1 cellular context compared by ENCODE assay signal in genomic region chr6:53349209-53349693, GRCh38.
A peak's percentile ranks its signal among the peaks of the same experiment; 100 is the strongest.
TF ChIP-seq lines count a peak whose summit lies in the region.

No MANE protein-coding gene starts in this region.

TF ChIP-seq in K562, 482 proteins besides CTCF, POLR2A, EP300 and RAD21 (continued from another document and continues in another):
- TF ChIP-seq, protein P1, sequence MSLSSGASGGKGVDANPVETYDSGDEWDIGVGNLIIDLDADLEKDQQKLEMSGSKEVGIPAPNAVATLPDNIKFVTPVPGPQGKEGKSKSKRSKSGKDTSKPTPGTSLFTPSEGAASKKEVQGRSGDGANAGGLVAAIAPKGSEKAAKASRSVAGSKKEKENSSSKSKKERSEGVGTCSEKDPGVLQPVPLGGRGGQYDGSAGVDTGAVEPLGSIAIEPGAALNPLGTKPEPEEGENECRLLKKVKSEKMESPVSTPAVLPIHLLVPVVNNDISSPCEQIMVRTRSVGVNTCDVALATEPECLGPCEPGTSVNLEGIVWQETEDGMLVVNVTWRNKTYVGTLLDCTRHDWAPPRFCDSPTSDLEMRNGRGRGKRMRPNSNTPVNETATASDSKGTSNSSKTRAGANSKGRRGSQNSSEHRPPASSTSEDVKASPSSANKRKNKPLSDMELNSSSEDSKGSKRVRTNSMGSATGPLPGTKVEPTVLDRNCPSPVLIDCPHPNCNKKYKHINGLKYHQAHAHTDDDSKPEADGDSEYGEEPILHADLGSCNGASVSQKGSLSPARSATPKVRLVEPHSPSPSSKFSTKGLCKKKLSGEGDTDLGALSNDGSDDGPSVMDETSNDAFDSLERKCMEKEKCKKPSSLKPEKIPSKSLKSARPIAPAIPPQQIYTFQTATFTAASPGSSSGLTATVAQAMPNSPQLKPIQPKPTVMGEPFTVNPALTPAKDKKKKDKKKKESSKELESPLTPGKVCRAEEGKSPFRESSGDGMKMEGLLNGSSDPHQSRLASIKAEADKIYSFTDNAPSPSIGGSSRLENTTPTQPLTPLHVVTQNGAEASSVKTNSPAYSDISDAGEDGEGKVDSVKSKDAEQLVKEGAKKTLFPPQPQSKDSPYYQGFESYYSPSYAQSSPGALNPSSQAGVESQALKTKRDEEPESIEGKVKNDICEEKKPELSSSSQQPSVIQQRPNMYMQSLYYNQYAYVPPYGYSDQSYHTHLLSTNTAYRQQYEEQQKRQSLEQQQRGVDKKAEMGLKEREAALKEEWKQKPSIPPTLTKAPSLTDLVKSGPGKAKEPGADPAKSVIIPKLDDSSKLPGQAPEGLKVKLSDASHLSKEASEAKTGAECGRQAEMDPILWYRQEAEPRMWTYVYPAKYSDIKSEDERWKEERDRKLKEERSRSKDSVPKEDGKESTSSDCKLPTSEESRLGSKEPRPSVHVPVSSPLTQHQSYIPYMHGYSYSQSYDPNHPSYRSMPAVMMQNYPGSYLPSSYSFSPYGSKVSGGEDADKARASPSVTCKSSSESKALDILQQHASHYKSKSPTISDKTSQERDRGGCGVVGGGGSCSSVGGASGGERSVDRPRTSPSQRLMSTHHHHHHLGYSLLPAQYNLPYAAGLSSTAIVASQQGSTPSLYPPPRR (CRISPR knock-in tag; IDR thresholded peaks at IDR 0.05; ENCODE audit: borderline replicate concordance) = no peak
- TF ChIP-seq NFE2 (IDR thresholded peaks at IDR 0.05; ENCODE audit: low read depth) (no peak), FOXM1 (IDR thresholded peaks at IDR 0.05; ENCODE audit: low read depth) (no peak), FOXM1 (CRISPR knock-in tag; IDR thresholded peaks at IDR 0.05; ENCODE audit: low read depth) (no peak), CHD4 (IDR thresholded peaks at IDR 0.05; ENCODE audit: insufficient read depth, insufficient replicate concordance, low read depth, low read length, poor library complexity, severe bottlenecking) (no peak), ETV5 (CRISPR knock-in tag; IDR thresholded peaks at IDR 0.05; ENCODE audit: low read depth) (no peak; the same call in 1 of the 2 replicates), HDAC3 (IDR thresholded peaks at IDR 0.05; ENCODE audit: borderline replicate concordance, partially characterized antibody) (peak; percentile 52), ZNF175 (CRISPR knock-in tag; IDR thresholded peaks at IDR 0.05; ENCODE audit: low read depth) (no peak), SREBF1 (IDR thresholded peaks at IDR 0.05; ENCODE audit: borderline replicate concordance, low read depth, low read length) (no peak), SIN3B (IDR thresholded peaks at IDR 0.05; ENCODE audit: low read depth) (no peak), SMAD3 (CRISPR knock-in tag; conservative IDR thresholded peaks at IDR 0.05) (no peak), MYC (IDR thresholded peaks at IDR 0.05; ENCODE audit: low read depth, low read length) (no peak), MYC (CRISPR knock-in tag; IDR thresholded peaks at IDR 0.05; ENCODE audit: borderline replicate concordance, low read depth) (no peak), HCFC1 (IDR thresholded peaks at IDR 0.05; ENCODE audit: low read depth, low read length) (0 out of 2 replicates have a peak, but pooled peaks have one; percentile 14), E2F3 (CRISPR knock-in tag; IDR thresholded peaks at IDR 0.05) (no peak), ZBTB11 (CRISPR knock-in tag; IDR thresholded peaks at IDR 0.05) (0 out of 6 replicates have a peak, but pooled peaks of 1 of the 3 experiments have one; percentile 5), CHD1 (IDR thresholded peaks at IDR 0.05; ENCODE audit: low read length) (no peak), SRSF7 (optimal IDR thresholded peaks at IDR 0.05; ENCODE audit: low read depth, low read length) (no peak), MBD1 (CRISPR knock-in tag; IDR thresholded peaks at IDR 0.05) (no peak), CBX3 (IDR thresholded peaks at IDR 0.05; ENCODE audit: borderline replicate concordance in 1 of 2, low read length in 2 of 2) (no peak), EWSR1 (IDR thresholded peaks at IDR 0.05; ENCODE audit: borderline replicate concordance, low read depth, partially characterized antibody) (no peak), CBFA2T2 (conservative IDR thresholded peaks at IDR 0.05) (0 out of 2 replicates have a peak, but pooled peaks have one; percentile 8), HNRNPK (IDR thresholded peaks at IDR 0.05; ENCODE audit: low read depth, low read length, poor library complexity, severe bottlenecking) (no peak), ZBED1 (IDR thresholded peaks at IDR 0.05) (no peak), SMAD4 (CRISPR knock-in tag; conservative IDR thresholded peaks at IDR 0.05) (no peak), ELF2 (CRISPR knock-in tag; IDR thresholded peaks at IDR 0.05) (no peak), ZNF24 (IDR thresholded peaks at IDR 0.05) (no peak), RBM25 (IDR thresholded peaks at IDR 0.05; ENCODE audit: low read depth, low read length, severe bottlenecking) (no peak), ZNF384 (IDR thresholded peaks at IDR 0.05; ENCODE audit: low read depth, low read length) (peak; percentile 76; the same call in 1 of the 2 replicates), HNRNPH1 (optimal IDR thresholded peaks at IDR 0.05; ENCODE audit: low read depth, low read length) (no peak), MTA3 (IDR thresholded peaks at IDR 0.05; ENCODE audit: borderline replicate concordance) (0 out of 2 replicates have a peak, but pooled peaks have one; percentile 35), GATAD2B (IDR thresholded peaks at IDR 0.05; ENCODE audit: borderline replicate concordance) (0 out of 2 replicates have a peak, but pooled peaks have one; percentile 46), SMAD2 (IDR thresholded peaks at IDR 0.05; ENCODE audit: low read depth, low read length) (no peak), CREB3 (tag; conservative IDR thresholded peaks at IDR 0.05; ENCODE audit: low read depth) (0 out of 2 replicates have a peak, but pooled peaks have one; percentile 23), ZNF589 (CRISPR knock-in tag; IDR thresholded peaks at IDR 0.05; ENCODE audit: low read depth) (0 out of 2 replicates have a peak, but pooled peaks have one; percentile 60), E2F8 (IDR thresholded peaks at IDR 0.05; ENCODE audit: low read depth, partially characterized antibody) (peak; percentile 10), TEAD2 (tag; IDR thresholded peaks at IDR 0.05) (no peak), ZBTB5 (IDR thresholded peaks at IDR 0.05) (0 out of 2 replicates have a peak, but pooled peaks have one; percentile 4), MEF2A (IDR thresholded peaks at IDR 0.05; ENCODE audit: control insufficient read depth, low read depth, low read length) (no peak), MNT (conservative IDR thresholded peaks at IDR 0.05) (peak in 1 of 2 experiments; percentile 31; a peak in 2 of 4 replicates), PHF8 (IDR thresholded peaks at IDR 0.05; ENCODE audit: borderline replicate concordance, low read length) (peak; percentile 37; the same call in 1 of the 2 replicates), KAT7 (CRISPR knock-in tag; IDR thresholded peaks at IDR 0.05; ENCODE audit: borderline replicate concordance) (0 out of 2 replicates have a peak, but pooled peaks have one; percentile 13), ZNF232 (CRISPR knock-in tag; IDR thresholded peaks at IDR 0.05) (no peak), JUND (IDR thresholded peaks at IDR 0.05; ENCODE audit: borderline replicate concordance, low read depth, low read length) (no peak), JUND (tag; IDR thresholded peaks at IDR 0.05; ENCODE audit: borderline replicate concordance, low read depth, low read length) (no peak), ZNF766 (CRISPR knock-in tag; conservative IDR thresholded peaks at IDR 0.05) (no peak)
- TF ChIP-seq, protein P2, sequence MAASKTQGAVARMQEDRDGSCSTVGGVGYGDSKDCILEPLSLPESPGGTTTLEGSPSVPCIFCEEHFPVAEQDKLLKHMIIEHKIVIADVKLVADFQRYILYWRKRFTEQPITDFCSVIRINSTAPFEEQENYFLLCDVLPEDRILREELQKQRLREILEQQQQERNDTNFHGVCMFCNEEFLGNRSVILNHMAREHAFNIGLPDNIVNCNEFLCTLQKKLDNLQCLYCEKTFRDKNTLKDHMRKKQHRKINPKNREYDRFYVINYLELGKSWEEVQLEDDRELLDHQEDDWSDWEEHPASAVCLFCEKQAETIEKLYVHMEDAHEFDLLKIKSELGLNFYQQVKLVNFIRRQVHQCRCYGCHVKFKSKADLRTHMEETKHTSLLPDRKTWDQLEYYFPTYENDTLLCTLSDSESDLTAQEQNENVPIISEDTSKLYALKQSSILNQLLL (CRISPR knock-in tag; IDR thresholded peaks at IDR 0.05; ENCODE audit: borderline replicate concordance) = no peak
